In the genomic region with DNA sequence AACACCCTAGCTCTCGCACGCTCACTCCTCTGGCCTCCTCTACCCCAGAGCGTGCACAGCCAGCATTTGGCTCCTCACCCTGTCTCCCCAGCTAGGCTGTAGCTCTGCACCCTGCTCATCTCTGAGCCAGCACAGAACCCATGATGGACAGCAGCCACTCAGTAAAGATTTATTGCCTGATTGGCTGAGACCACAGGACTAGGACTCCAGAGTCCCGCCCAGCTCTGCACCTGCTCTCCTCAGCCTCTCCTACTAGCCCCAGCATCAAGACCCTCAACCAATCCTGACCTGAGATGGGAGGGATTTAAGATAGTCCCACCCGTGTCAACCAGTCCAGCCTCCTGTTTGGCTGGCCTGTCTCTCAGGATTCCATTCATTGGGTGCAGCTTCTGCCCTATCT, we compare ENCODE assay signal across 1 cellular context.
TF ChIP-seq lines count a peak whose summit lies in the region.

No MANE protein-coding gene starts in this region.

TF ChIP-seq in SK-N-SH treated with all-trans-retinoic acid at 6 μM for 48 hours, 23 proteins besides CTCF, POLR2A, EP300 and RAD21 (continued from another document):
- TF ChIP-seq, protein P1, sequence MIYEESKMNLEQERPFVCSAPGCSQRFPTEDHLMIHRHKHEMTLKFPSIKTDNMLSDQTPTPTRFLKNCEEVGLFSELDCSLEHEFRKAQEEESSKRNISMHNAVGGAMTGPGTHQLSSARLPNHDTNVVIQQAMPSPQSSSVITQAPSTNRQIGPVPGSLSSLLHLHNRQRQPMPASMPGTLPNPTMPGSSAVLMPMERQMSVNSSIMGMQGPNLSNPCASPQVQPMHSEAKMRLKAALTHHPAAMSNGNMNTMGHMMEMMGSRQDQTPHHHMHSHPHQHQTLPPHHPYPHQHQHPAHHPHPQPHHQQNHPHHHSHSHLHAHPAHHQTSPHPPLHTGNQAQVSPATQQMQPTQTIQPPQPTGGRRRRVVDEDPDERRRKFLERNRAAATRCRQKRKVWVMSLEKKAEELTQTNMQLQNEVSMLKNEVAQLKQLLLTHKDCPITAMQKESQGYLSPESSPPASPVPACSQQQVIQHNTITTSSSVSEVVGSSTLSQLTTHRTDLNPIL (CRISPR knock-in tag; IDR thresholded peaks at IDR 0.05; ENCODE audit: low read depth): no peak
- TF ChIP-seq BACH2 (CRISPR knock-in tag; IDR thresholded peaks at IDR 0.05; ENCODE audit: borderline replicate concordance) (no peak), ZNF565 (CRISPR knock-in tag; conservative IDR thresholded peaks at IDR 0.05; ENCODE audit: low read depth) (no peak), OSR1 (CRISPR knock-in tag; IDR thresholded peaks at IDR 0.05) (no peak), CSDC2 (CRISPR knock-in tag; IDR thresholded peaks at IDR 0.05) (no peak), ZNF70 (CRISPR knock-in tag; IDR thresholded peaks at IDR 0.05) (no peak), ARNTL (CRISPR knock-in tag; IDR thresholded peaks at IDR 0.05; ENCODE audit: borderline replicate concordance, low read depth) (no peak), ZFP3 (CRISPR knock-in tag; IDR thresholded peaks at IDR 0.05) (no peak), RARB (CRISPR knock-in tag; IDR thresholded peaks at IDR 0.05) (no peak), SNAI2 (CRISPR knock-in tag; IDR thresholded peaks at IDR 0.05) (no peak)
- TF ChIP-seq, protein P2, sequence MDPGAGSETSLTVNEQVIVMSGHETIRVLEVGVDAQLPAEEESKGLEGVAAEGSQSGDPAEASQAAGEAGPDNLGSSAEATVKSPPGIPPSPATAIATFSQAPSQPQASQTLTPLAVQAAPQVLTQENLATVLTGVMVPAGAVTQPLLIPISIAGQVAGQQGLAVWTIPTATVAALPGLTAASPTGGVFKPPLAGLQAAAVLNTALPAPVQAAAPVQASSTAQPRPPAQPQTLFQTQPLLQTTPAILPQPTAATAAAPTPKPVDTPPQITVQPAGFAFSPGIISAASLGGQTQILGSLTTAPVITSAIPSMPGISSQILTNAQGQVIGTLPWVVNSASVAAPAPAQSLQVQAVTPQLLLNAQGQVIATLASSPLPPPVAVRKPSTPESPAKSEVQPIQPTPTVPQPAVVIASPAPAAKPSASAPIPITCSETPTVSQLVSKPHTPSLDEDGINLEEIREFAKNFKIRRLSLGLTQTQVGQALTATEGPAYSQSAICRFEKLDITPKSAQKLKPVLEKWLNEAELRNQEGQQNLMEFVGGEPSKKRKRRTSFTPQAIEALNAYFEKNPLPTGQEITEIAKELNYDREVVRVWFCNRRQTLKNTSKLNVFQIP (CRISPR knock-in tag; IDR thresholded peaks at IDR 0.05; ENCODE audit: borderline replicate concordance, low read depth): no peak
